9 cellular contexts compared by ENCODE assay signal in genomic region chr6:111712398-111712797, GRCh38.
DNase-seq lines count a peak whose midpoint lies in the region; ATAC-seq, FAIRE-seq and TF ChIP-seq lines count a peak whose summit lies in the region.
"Had no signal": no experiment of that assay in that cellular context is flagged by ENCODE, and none has a peak within 500 bp of the region (broad histone marks: within the 10 kb centered on the region; RNA-seq: fewer than 3 reads in every experiment).

No MANE protein-coding gene starts in this region.

- CTCF ChIA-PET in HepG2 (lab: Yijun Ruan, JAX; ENCODE audit: low intra/inter-chr PET ratio, low total read pairs), result interaction anchor here (1.4 kb wide), 1 partner anchor 317 kb away, joined by 3 read pairs; no protein-coding TSS in a partner anchor

- H3K79me1 ChIP-seq in mesenchymal stem cell (replicated peaks; ENCODE audit: low read length, poor library complexity, severe bottlenecking), result no peaks in the 10 kb centered on the region

- no peak overlapping the region for H3K23ac ChIP-seq in mesenchymal stem cell (ENCODE audit: low read length in 2 of 2)

- H3K18ac ChIP-seq in mesenchymal stem cell (ENCODE audit: low read depth in 1 of 2, low read length in 2 of 2), result no peak overlapping the region

- no peak overlapping the region for H3K14ac ChIP-seq in mesenchymal stem cell (ENCODE audit: low read length in 2 of 2)

- H3K27ac ChIP-seq in right lobe of liver (no peak overlapping the region), HepG2 (ENCODE audit: extremely low read length, insufficient read depth, low read length) (no peak overlapping the region), mesenchymal stem cell (ENCODE audit: low read length, poor library complexity, severe bottlenecking) (no peak overlapping the region), body of pancreas (no peak overlapping the region)

- no peaks in the 10 kb centered on the region for H4K20me1 ChIP-seq in HepG2 (ENCODE audit: insufficient read depth, low read length)

- H3K27me3 ChIP-seq in right lobe of liver, result no peaks in the 10 kb centered on the region
- H3K27me3 ChIP-seq in HepG2 (ENCODE audit: control insufficient read depth in 1 of 2, insufficient read depth in 2 of 2, low read length in 2 of 2), result no peaks in the 10 kb centered on the region
- H3K27me3 ChIP-seq in mesenchymal stem cell (ENCODE audit: control insufficient read depth in 1 of 2, insufficient read depth in 1 of 2, low read length in 2 of 2), result no peaks in the 10 kb centered on the region
- no peaks in the 10 kb centered on the region for H3K27me3 ChIP-seq in body of pancreas

- H4K91ac ChIP-seq in mesenchymal stem cell (ENCODE audit: low read length), result no peak overlapping the region

- peaks cover 0 to 5% (median 0%) of the 10 kb centered on the region in 4 donors for H3K4me1 ChIP-seq in right lobe of liver
- no peaks in the 10 kb centered on the region for H3K4me1 ChIP-seq in HepG2 (ENCODE audit: insufficient read depth, low read length)
- peaks cover 10% of the 10 kb centered on the region for H3K4me1 ChIP-seq in mesenchymal stem cell (ENCODE audit: control insufficient read depth, insufficient read depth, low read depth, low read length)
- H3K4me1 ChIP-seq in body of pancreas, result peaks cover 10% of the 10 kb centered on the region

- no peak overlapping the region for H2BK12ac ChIP-seq in mesenchymal stem cell (ENCODE audit: low read length in 2 of 2)

- no peak overlapping the region for H2AFZ ChIP-seq in HepG2 (ENCODE audit: low read length)
- H2AFZ ChIP-seq in mesenchymal stem cell (ENCODE audit: low read depth, low read length), result no peak overlapping the region

- no peak for TF ChIP-seq RAD21 in HepG2 (CRISPR knock-in tag; IDR thresholded peaks at IDR 0.05)

- H2AK5ac ChIP-seq in mesenchymal stem cell (ENCODE audit: low read length, severe bottlenecking), result no peak overlapping the region

- 50% methylated on average over 3 of the region's 4 CpGs for WGBS in right lobe of liver (ENCODE audit: insufficient coverage, low coverage, low lambda C conversion rate, missing lambda C conversion rate)
- WGBS in HepG2 (ENCODE audit: low lambda C conversion rate), result 93% methylated on average over 4 of the region's 4 CpGs
- WGBS in mesenchymal stem cell, result 90% methylated on average over 4 of the region's 4 CpGs
- WGBS in body of pancreas, 2 donors, result 32 to 39% methylated on average over 4 of the region's 4 CpGs

- H3K4me2 ChIP-seq in HepG2 (ENCODE audit: low read depth, low read length), result no peak overlapping the region
- H3K4me2 ChIP-seq in mesenchymal stem cell (ENCODE audit: low read length, poor library complexity, severe bottlenecking), result no peak overlapping the region

- POLR2A ChIA-PET in HepG2 (lab: Yijun Ruan, JAX), result no interaction called here

- no peak overlapping the region for H2BK120ac ChIP-seq in mesenchymal stem cell (ENCODE audit: low read depth, low read length)

- H3K79me2 ChIP-seq in HepG2 (ENCODE audit: insufficient read depth, low read length), result no peaks in the 10 kb centered on the region

- H4K8ac ChIP-seq in mesenchymal stem cell (ENCODE audit: low read length), result no peak overlapping the region

- no peak overlapping the region for H2BK15ac ChIP-seq in mesenchymal stem cell (ENCODE audit: low read depth, poor library complexity, severe bottlenecking)

- H3K9me3 ChIP-seq in right lobe of liver (no peaks in the 10 kb centered on the region), HepG2 (ENCODE audit: low read length) (no peaks in the 10 kb centered on the region), mesenchymal stem cell (ENCODE audit: control insufficient read depth, low read length) (no peaks in the 10 kb centered on the region), body of pancreas (no peaks in the 10 kb centered on the region)

- H3K9ac ChIP-seq in HepG2 (ENCODE audit: insufficient read depth, low read depth, low read length) (no peak overlapping the region), mesenchymal stem cell (ENCODE audit: low read length) (peak overlapping the region; percentile 4)

- H2BK5ac ChIP-seq in mesenchymal stem cell (ENCODE audit: low read depth, low read length, poor library complexity, severe bottlenecking), result no peak overlapping the region

- TF ChIP-seq EP300 in HepG2 (IDR thresholded peaks at IDR 0.05; ENCODE audit: low read depth in 2 of 2, low read length in 2 of 2) (no peak), HepG2 (CRISPR knock-in tag; IDR thresholded peaks at IDR 0.05; ENCODE audit: borderline replicate concordance) (no peak)

- no peak overlapping the region for H3K4ac ChIP-seq in mesenchymal stem cell (ENCODE audit: low read depth in 1 of 2, low read length in 2 of 2)

- TF ChIP-seq CTCF in right lobe of liver (IDR thresholded peaks at IDR 0.05), result no peak
- TF ChIP-seq CTCF in HepG2 (CRISPR knock-in tag; IDR thresholded peaks at IDR 0.05), result no peak
- TF ChIP-seq CTCF in body of pancreas (IDR thresholded peaks at IDR 0.05), result no peak

- TF ChIP-seq POLR2A in right lobe of liver (IDR thresholded peaks at IDR 0.05) (no peak), HepG2 (IDR thresholded peaks at IDR 0.05; ENCODE audit: insufficient read depth in 1 of 2, low read depth in 2 of 2, low read length in 2 of 2) (no peak), body of pancreas (IDR thresholded peaks at IDR 0.05) (no peak)

- intact Hi-C loops in right lobe of liver (cut with DNase I), result loop anchor here in 1 of 2 donors (5.0 to 10.0 kb wide), 3 partner anchors 285 to 452 kb away; no protein-coding TSS in a partner anchor
- intact Hi-C loops in HepG2 (cut with micrococcal nuclease; ENCODE audit: unreplicated experiment), result no loop called here
- intact Hi-C loops in body of pancreas (cut with DNase I), result loop anchor here (5.0 to 10.0 kb wide), 2 partner anchors 162 to 280 kb away; partner anchors contain the start of gene FYN

- FAIRE-seq in HepG2 (lab: Jason Lieb, UNC), result no peak

- in situ Hi-C loops in HepG2 (cut with HindIII; ENCODE audit: extremely low pct_ligation_motif_present, low pct_unique_long_range_greater_than_20kb), result loop anchor here (25.0 kb wide), 1 partner anchor 450 kb away; no protein-coding TSS in a partner anchor

- peak in 3 of 4 donors; percentile 10 to 57 (median 24) for ATAC-seq in right lobe of liver
- no peak for ATAC-seq in HepG2
- ATAC-seq in body of pancreas, result no peak
- ATAC-seq in HG02885 (IDR thresholded peaks at IDR 0.05; ENCODE audit: poor library complexity, unreplicated experiment), result no peak

- DNase-seq in right lobe of liver (no peak), HepG2 (ENCODE audit: low spot score) (no peak), mesenchymal stem cell (peak; percentile 50), body of pancreas (no peak), iPS-NIHi7 (ENCODE audit: extremely low spot score) (no peak)
- DNase-seq in central memory CD4-positive, alpha-beta T cell, result peak; percentile 41
- no peak for DNase-seq in stimulated activated naive CD4-positive, alpha-beta T cell treated with Interleukin-2 at 50 U/mL for 16 hours (lab: John Stamatoyannopoulos, UW)
- DNase-seq: activated gamma-delta T cell had no signal

- H3K4me3 ChIP-seq in right lobe of liver (no peak overlapping the region), HepG2 (replicated peaks in 1 of 3; ENCODE audit: insufficient read depth in 1 of 3, low read depth in 2 of 3, low read length in 3 of 3) (no peak overlapping the region), mesenchymal stem cell (ENCODE audit: insufficient read depth in 1 of 2, low read depth in 1 of 2, low read length in 2 of 2) (no peak overlapping the region), body of pancreas (no peak overlapping the region)

- H3K36me3 ChIP-seq in right lobe of liver (no peaks in the 10 kb centered on the region), HepG2 (replicated peaks in 1 of 2; ENCODE audit: control insufficient read depth in 1 of 2, insufficient read depth in 2 of 2, low read length in 2 of 2) (no peaks in the 10 kb centered on the region; a peak in 1 of 5 replicates), mesenchymal stem cell (ENCODE audit: control insufficient read depth in 1 of 2, insufficient read depth in 2 of 2, low read depth in 1 of 2, low read length in 2 of 2) (peaks cover 9 to 65% of the 10 kb centered on the region in 2 experiments), body of pancreas (replicated peaks in 1 of 2; ENCODE audit: insufficient read depth in 1 of 2, low read depth in 2 of 2) (no peaks in the 10 kb centered on the region)

- no TSS peak for BruUV-seq in HepG2 (replicated peaks; lab: Mats Ljungman, UMichigan)

TF ChIP-seq in HepG2, 621 proteins besides CTCF, POLR2A, EP300 and RAD21 (continues in another document):
- no peak for TF ChIP-seq ZNF512 (CRISPR knock-in tag; IDR thresholded peaks at IDR 0.05)
- no peak for TF ChIP-seq ATF4 (CRISPR knock-in tag; IDR thresholded peaks at IDR 0.05)
- TF ChIP-seq ZNF550 (CRISPR knock-in tag; IDR thresholded peaks at IDR 0.05; ENCODE audit: borderline replicate concordance), result no peak
- no peak for TF ChIP-seq ZKSCAN8 (CRISPR knock-in tag; IDR thresholded peaks at IDR 0.05; ENCODE audit: borderline replicate concordance)
- TF ChIP-seq MAF1 (CRISPR knock-in tag; IDR thresholded peaks at IDR 0.05; ENCODE audit: borderline replicate concordance), result no peak
- TF ChIP-seq ZSCAN9 (CRISPR knock-in tag; IDR thresholded peaks at IDR 0.05; ENCODE audit: borderline replicate concordance), result no peak
- no peak for TF ChIP-seq MTA3 (CRISPR knock-in tag; IDR thresholded peaks at IDR 0.05)
- TF ChIP-seq ZNF546 (CRISPR knock-in tag; conservative IDR thresholded peaks at IDR 0.05), result no peak

Comparison
In these comparisons a context has a peak if more than half of its experiments do, and no peak if none do; other contexts are left out.
1. ATAC-seq: peak in right lobe of liver (3 of 4); none in HepG2 (single experiment), body of pancreas (single experiment) and HG02885 (single experiment).
2. DNase-seq: peak in central memory CD4-positive, alpha-beta T cell (single experiment) and mesenchymal stem cell (single experiment); none in right lobe of liver (0 of 3), HepG2 (single experiment), body of pancreas (0 of 4), iPS-NIHi7 (single experiment) and stimulated activated naive CD4-positive, alpha-beta T cell treated with Interleukin-2 at 50 U/mL for 16 hours (single experiment).